Comparison of ENCODE assay signal across 8 cellular contexts in genomic region chr4:10180927-10181744, GRCh38.
DNase-seq lines count a peak whose midpoint lies in the region; ATAC-seq and TF ChIP-seq lines count a peak whose summit lies in the region.

No MANE protein-coding gene starts in this region.

- H3K27ac Mint-ChIP-seq in activated CD4-positive, alpha-beta T cell treated with anti-CD3 and anti-CD28 coated beads, Interleukin-2, amount 10 ng/mL, durations not matched to agents 7 days and 5 days: peak overlapping the region; percentile 89

- intact Hi-C loops in lower leg skin (cut with DNase I; ENCODE audit: low total_unique reads): no loop called here

- CTCF ChIA-PET in activated CD4-positive, alpha-beta T cell treated with anti-CD3 and anti-CD28 coated beads, Interleukin-2, amount 10 ng/mL, durations not matched to agents 7 days and 5 days (lab: Charles Lee): interaction anchor here (0.7 to 2.7 kb wide), 8 partner anchors 10 to 280 kb away, joined by 3 to 9 read pairs (median 6); partner anchors contain the start of gene ZNF518B

- no peak for TF ChIP-seq CTCF in choroid plexus epithelial cell (conservative IDR thresholded peaks at IDR 0.05; ENCODE audit: low read depth, low read length)
- TF ChIP-seq CTCF in lower leg skin (IDR thresholded peaks at IDR 0.05): no peak

- H3K36me3 Mint-ChIP-seq in activated CD4-positive, alpha-beta T cell treated with anti-CD3 and anti-CD28 coated beads, Interleukin-2, amount 10 ng/mL, durations not matched to agents 7 days and 5 days (ENCODE audit: low read depth): peaks cover 25% of the 10 kb centered on the region

- 64 to 77% methylated on average over 4 of the region's 4 CpGs for whole genome bisulfite sequencing in lower leg skin, 2 donors

- DNase-seq in activated CD4-positive, alpha-beta T cell treated with anti-CD3 and anti-CD28 coated beads, Interleukin-2, amount 10 ng/mL, durations not matched to agents 7 days and 5 days: peak; percentile 45
- no peak for DNase-seq in activated CD4-positive, alpha-beta T cell treated with anti-CD3 and anti-CD28 coated beads for 4 hours
- DNase-seq in MV-4-11 (lab: John Stamatoyannopoulos, UW) (peak; percentile 79), choroid plexus epithelial cell (ENCODE audit: low read depth) (peak; percentile 50), lower leg skin (ENCODE audit: low spot score in 2 of 2) (no peak), islet precursor cell (no peak)
- DNase-seq in effector CD8-positive, alpha-beta T cell (lab: John Stamatoyannopoulos, UW): no peak

- peaks cover 30% of the 10 kb centered on the region for H3K9me3 Mint-ChIP-seq in activated CD4-positive, alpha-beta T cell treated with anti-CD3 and anti-CD28 coated beads, Interleukin-2, amount 10 ng/mL, durations not matched to agents 7 days and 5 days

- H3K4me3 Mint-ChIP-seq in activated CD4-positive, alpha-beta T cell treated with anti-CD3 and anti-CD28 coated beads, Interleukin-2, amount 10 ng/mL, durations not matched to agents 7 days and 5 days: no peak overlapping the region

- H3K4me3 ChIP-seq in choroid plexus epithelial cell (ENCODE audit: low read depth, low read length) (no peak overlapping the region), lower leg skin (ENCODE audit: low read depth, poor library complexity, severe bottlenecking) (no peak overlapping the region)

- peaks cover 51% of the 10 kb centered on the region for H3K4me1 Mint-ChIP-seq in activated CD4-positive, alpha-beta T cell treated with anti-CD3 and anti-CD28 coated beads, Interleukin-2, amount 10 ng/mL, durations not matched to agents 7 days and 5 days

- H3K27me3 Mint-ChIP-seq in activated CD4-positive, alpha-beta T cell treated with anti-CD3 and anti-CD28 coated beads, Interleukin-2, amount 10 ng/mL, durations not matched to agents 7 days and 5 days: no peaks in the 10 kb centered on the region

- ATAC-seq in HG02610 (IDR thresholded peaks at IDR 0.05; ENCODE audit: unreplicated experiment): peak; percentile 96

- POLR2A ChIA-PET in activated CD4-positive, alpha-beta T cell treated with anti-CD3 and anti-CD28 coated beads, Interleukin-2, amount 10 ng/mL, durations not matched to agents 7 days and 5 days (lab: Charles Lee): interaction anchor here (0.5 kb wide), 1 partner anchor 64 kb away, joined by 5 read pairs; the partner anchor contains the start of gene WDR1

- TF ChIP-seq POLR2A in lower leg skin (IDR thresholded peaks at IDR 0.05): no peak

Comparison
In these comparisons a context has a peak if more than half of its experiments do, and no peak if none do; other contexts are left out.
1. DNase-seq: peak in activated CD4-positive, alpha-beta T cell treated with anti-CD3 and anti-CD28 coated beads, Interleukin-2, amount 10 ng/mL, durations not matched to agents 7 days and 5 days (single experiment), MV-4-11 (single experiment) and choroid plexus epithelial cell (single experiment); none in activated CD4-positive, alpha-beta T cell treated with anti-CD3 and anti-CD28 coated beads for 4 hours (0 of 2), lower leg skin (0 of 2), islet precursor cell (single experiment) and effector CD8-positive, alpha-beta T cell (single experiment).